ENCODE assay signal across 8 cellular contexts in genomic region chr2:162887902-162888301, GRCh38. TPM values are rescaled to one million over a fixed set of nuclear protein-coding genes. Genes with fewer than 3 reads are reported as not detected.
"Had no signal": no experiment of that assay in that cellular context is flagged by ENCODE, and none has a peak within 500 bp of the region (broad histone marks: within the 10 kb centered on the region; RNA-seq: fewer than 3 reads in every experiment).

No MANE protein-coding gene starts in this region.

- H3K9me3 Mint-ChIP-seq: GM23338, H9, IgD-negative memory B cell had no signal

- H3K27ac Mint-ChIP-seq: H9, IgD-negative memory B cell had no signal

- H2AFZ ChIP-seq: GM23338 had no signal

- DNase-seq: H9, HCEC 1CT had no signal

- ATAC-seq: GM23338 had no signal

- H3K4me3 Mint-ChIP-seq: GM23338, H9, IgD-negative memory B cell had no signal

- H3K27ac ChIP-seq: HL-60 had no signal

- H3K4me2 ChIP-seq: GM23338 had no signal

- H3K36me3 Mint-ChIP-seq: IgD-negative memory B cell had no signal

- H3K4me3 ChIP-seq: GM23338 had no signal

- H3K4me1 Mint-ChIP-seq: GM23338, H9, IgD-negative memory B cell had no signal

- FAIRE-seq: H1, H54 had no signal

RNA-seq across cellular contexts. Expression of gene KCNH7, which starts 49.3 kb away (rescaled TPM):
- total RNA-seq: HT1080 had no signal
- polyA plus RNA-seq: IgD-negative memory B cell had no signal
